ENCODE assay signal across 14 cellular contexts in genomic region chr2:6236317-6236716, GRCh38.
DNase-seq lines count a peak whose midpoint lies in the region; TF ChIP-seq lines count a peak whose summit lies in the region.
"Had no signal": no experiment of that assay in that cellular context is flagged by ENCODE, and none has a peak within 500 bp of the region (broad histone marks: within the 10 kb centered on the region; RNA-seq: fewer than 3 reads in every experiment).

No MANE protein-coding gene starts in this region.

- H3K27me3 Mint-ChIP-seq in mesothelial cell of epicardium (ENCODE audit: low read depth), result no peaks in the 10 kb centered on the region
- H3K27me3 Mint-ChIP-seq: CD4-positive, alpha-beta T cell had no signal

- H3K9me3 Mint-ChIP-seq in mesothelial cell of epicardium, result peaks cover 3% of the 10 kb centered on the region

- no peak for TF ChIP-seq CTCF in mesothelial cell of epicardium (IDR thresholded peaks at IDR 0.05; ENCODE audit: unreplicated experiment)

- H3K36me3 Mint-ChIP-seq in mesothelial cell of epicardium, result no peaks in the 10 kb centered on the region

- H3K4me1 Mint-ChIP-seq in mesothelial cell of epicardium, result peaks cover 22% of the 10 kb centered on the region

- H3K27ac Mint-ChIP-seq in mesothelial cell of epicardium, result peak overlapping the region; percentile 81
- H3K27ac Mint-ChIP-seq: CD4-positive, alpha-beta T cell had no signal

- H3K4me3 Mint-ChIP-seq in mesothelial cell of epicardium, result no peak overlapping the region
- H3K4me3 Mint-ChIP-seq: CD4-positive, alpha-beta T cell had no signal

- DNase-seq in DMS79 (lab: John Stamatoyannopoulos, UW), result peak; percentile 29
- DNase-seq in DMS79 treated with DMSO at 0.1 percent for 48 hours (lab: John Stamatoyannopoulos, UW), result peak; percentile 38
- peak; percentile 16 for DNase-seq in SK-N-DZ (ENCODE audit: low spot score)
- DNase-seq in mesothelial cell of epicardium (ENCODE audit: low spot score in 2 of 2, unreplicated experiment in 2 of 2), result no peak
- no peak for DNase-seq in NCI-H69 (lab: John Stamatoyannopoulos, UW)
- DNase-seq in NCI-H1694 treated with DMSO at 0.1 percent for 48 hours (lab: John Stamatoyannopoulos, UW), result no peak
- no peak for DNase-seq in medulla oblongata (ENCODE audit: extremely low spot score)
- no peak for DNase-seq in HCEC 1CT
- DNase-seq: ACHN; AML-193; Caco-2; CD4-positive, alpha-beta T cell; GF-D8; GM23248 had no signal

Comparison
In these comparisons a context has a peak if more than half of its experiments do, and no peak if none do; other contexts are left out.
1. DNase-seq: peak in DMS79 (single experiment), DMS79 treated with DMSO at 0.1 percent for 48 hours (single experiment) and SK-N-DZ (single experiment); none in mesothelial cell of epicardium (0 of 2), NCI-H69 (single experiment), NCI-H1694 treated with DMSO at 0.1 percent for 48 hours (single experiment), medulla oblongata (single experiment) and HCEC 1CT (single experiment).